11 cellular contexts compared by ENCODE assay signal in genomic region chr3:150759947-150760346, GRCh38. TPM values are rescaled to one million over a fixed set of nuclear protein-coding genes. Genes with fewer than 3 reads are reported as not detected.
DNase-seq lines count a peak whose midpoint lies in the region; ATAC-seq, FAIRE-seq and TF ChIP-seq lines count a peak whose summit lies in the region.
"Had no signal": no experiment of that assay in that cellular context is flagged by ENCODE, and none has a peak within 500 bp of the region (broad histone marks: within the 10 kb centered on the region; RNA-seq: fewer than 3 reads in every experiment).

No MANE protein-coding gene starts in this region.

- H3K27ac Mint-ChIP-seq in activated CD8-positive, alpha-beta memory T cell treated with anti-CD3 and anti-CD28 coated beads, Interleukin-2, amount 10 ng/mL, durations not matched to agents 7 days and 5 days: peak overlapping the region; percentile 98
- peak overlapping the region; percentile 99 for H3K27ac Mint-ChIP-seq in activated naive CD8-positive, alpha-beta T cell

- DNase-seq in activated CD8-positive, alpha-beta memory T cell treated with anti-CD3 and anti-CD28 coated beads, Interleukin-2, amount 10 ng/mL, durations not matched to agents 7 days and 5 days: no peak
- DNase-seq in activated CD8-positive, alpha-beta memory T cell treated with anti-CD3 and anti-CD28 coated beads for 24 hours: no peak
- DNase-seq in kidney (no peak), stomach (no peak), NCI-H2171 (lab: John Stamatoyannopoulos, UW) (no peak), DMS 273 (lab: John Stamatoyannopoulos, UW; ENCODE audit: unreplicated experiment) (no peak), kidney tubule cell (ENCODE audit: low spot score) (no peak)
- DNase-seq: stimulated activated CD4-positive, alpha-beta T cell treated with anti-CD3 and anti-CD28 coated beads, Interleukin-12 subunit alpha, Interleukin-12 subunit beta, amount 100 ng/mL, for 4 hours had no signal

- H3K4me1 Mint-ChIP-seq in activated CD8-positive, alpha-beta memory T cell treated with anti-CD3 and anti-CD28 coated beads, Interleukin-2, amount 10 ng/mL, durations not matched to agents 7 days and 5 days: peaks cover 45% of the 10 kb centered on the region
- peaks cover 56% of the 10 kb centered on the region for H3K4me1 Mint-ChIP-seq in activated naive CD8-positive, alpha-beta T cell (ENCODE audit: low read depth)

- intact Hi-C loops in kidney (cut with DNase I) (no loop called here), stomach (cut with DNase I; ENCODE audit: low total_unique reads) (no loop called here)

- no peaks in the 10 kb centered on the region for H3K9me3 Mint-ChIP-seq in activated CD8-positive, alpha-beta memory T cell treated with anti-CD3 and anti-CD28 coated beads, Interleukin-2, amount 10 ng/mL, durations not matched to agents 7 days and 5 days (ENCODE audit: low read depth)
- no peaks in the 10 kb centered on the region for H3K9me3 Mint-ChIP-seq in activated naive CD8-positive, alpha-beta T cell (ENCODE audit: low read depth)

- CTCF ChIA-PET in activated CD8-positive, alpha-beta memory T cell treated with anti-CD3 and anti-CD28 coated beads, Interleukin-2, amount 10 ng/mL, durations not matched to agents 7 days and 5 days (lab: Charles Lee): interaction anchor here (0.5 to 1.3 kb wide), 5 partner anchors 9 to 477 kb away, joined by 3 read pairs; no protein-coding TSS in a partner anchor

- no peak for TF ChIP-seq POLR2A in stomach (IDR thresholded peaks at IDR 0.05)

- TF ChIP-seq CTCF in kidney (IDR thresholded peaks at IDR 0.05; ENCODE audit: borderline replicate concordance, extremely low read depth, insufficient read depth) (no peak), stomach (IDR thresholded peaks at IDR 0.05) (no peak)

- H3K36me3 ChIP-seq in kidney (ENCODE audit: control insufficient read depth in 1 of 2, insufficient read depth in 2 of 2, low read length in 2 of 2): peaks cover 0 to 4% of the 10 kb centered on the region in 2 donors
- H3K36me3 ChIP-seq in stomach: peaks cover 0 to 5% (median 0%) of the 10 kb centered on the region in 4 donors

- FAIRE-seq in kidney (lab: Jason Lieb, UNC): no peak
- FAIRE-seq: HTR-8/SVneo had no signal

- peak overlapping the region; percentile 91 for H3K4me3 Mint-ChIP-seq in activated CD8-positive, alpha-beta memory T cell treated with anti-CD3 and anti-CD28 coated beads, Interleukin-2, amount 10 ng/mL, durations not matched to agents 7 days and 5 days
- H3K4me3 Mint-ChIP-seq in activated naive CD8-positive, alpha-beta T cell: peak overlapping the region; percentile 98

- TF ChIP-seq EP300 in stomach (IDR thresholded peaks at IDR 0.05): no peak

- peaks cover 45% of the 10 kb centered on the region for H3K36me3 Mint-ChIP-seq in activated CD8-positive, alpha-beta memory T cell treated with anti-CD3 and anti-CD28 coated beads, Interleukin-2, amount 10 ng/mL, durations not matched to agents 7 days and 5 days
- peaks cover 23% of the 10 kb centered on the region for H3K36me3 Mint-ChIP-seq in activated naive CD8-positive, alpha-beta T cell

- no peak for ATAC-seq in activated CD8-positive, alpha-beta memory T cell treated with anti-CD3 and anti-CD28 coated beads, Interleukin-2, amount 10 ng/mL, durations not matched to agents 7 days and 5 days

- no peaks in the 10 kb centered on the region for H3K27me3 ChIP-seq in stomach

- H3K27ac ChIP-seq in kidney (ENCODE audit: low read depth in 2 of 2, low read length in 2 of 2) (peak overlapping the region in 1 of 2 donors; percentile 4), stomach (peak overlapping the region; percentile 74 to 100 (median 98))
- H3K27ac ChIP-seq: C4-2B had no signal

- H3K4me1 ChIP-seq in kidney (ENCODE audit: control insufficient read depth in 1 of 2, insufficient read depth in 1 of 2, low read depth in 1 of 2, low read length in 2 of 2) (peaks cover 13 to 22% of the 10 kb centered on the region in 2 donors), stomach (peaks cover 39 to 77% (median 69%) of the 10 kb centered on the region in 4 donors)

- WGBS in stomach, 5 donors: 13 to 50% (median 32%) methylated on average over 2 of the region's 2 CpGs

- H3K9ac ChIP-seq in kidney (ENCODE audit: low read length in 2 of 2): peak overlapping the region; percentile 11 to 90

- H3K9me3 ChIP-seq in kidney (ENCODE audit: control insufficient read depth in 1 of 2, low read length in 2 of 2) (no peaks in the 10 kb centered on the region), stomach (no peaks in the 10 kb centered on the region)

- H3K27me3 Mint-ChIP-seq in activated CD8-positive, alpha-beta memory T cell treated with anti-CD3 and anti-CD28 coated beads, Interleukin-2, amount 10 ng/mL, durations not matched to agents 7 days and 5 days: no peaks in the 10 kb centered on the region
- no peaks in the 10 kb centered on the region for H3K27me3 Mint-ChIP-seq in activated naive CD8-positive, alpha-beta T cell

- H3K4me3 ChIP-seq in kidney (ENCODE audit: low read length in 2 of 2) (peak overlapping the region; percentile 91 to 93), stomach (peak overlapping the region; percentile 67 to 90 (median 74))

RNA-seq across cellular contexts. Expression of gene SIAH2, which starts 3.0 kb away (rescaled TPM):
- total RNA-seq in activated CD8-positive, alpha-beta memory T cell treated with anti-CD3 and anti-CD28 coated beads, Interleukin-2, amount 10 ng/mL, durations not matched to agents 7 days and 5 days: 10 to 100 TPM; 34.7 to 54.2 TPM
- total RNA-seq in kidney: 24.6 TPM
- polyA plus RNA-seq in kidney (ENCODE audit: insufficient read depth, low read depth, low replicate concordance): 16.9 TPM
- 10 to 100 TPM; 13.8 to 36.6 (median 26.6) TPM for total RNA-seq in stomach
- 10 to 100 TPM; 14.9 to 18.6 (median 17.2) TPM for polyA plus RNA-seq in stomach

RNA-seq across cellular contexts. Expression of gene ERICH6, which starts 56.2 kb away (rescaled TPM):
- not detected for total RNA-seq in activated CD8-positive, alpha-beta memory T cell treated with anti-CD3 and anti-CD28 coated beads, Interleukin-2, amount 10 ng/mL, durations not matched to agents 7 days and 5 days
- total RNA-seq in kidney (0.19 TPM), stomach (under 1 TPM in 1 of 5 donors, not detected in 4; 0.37 TPM)
- polyA plus RNA-seq in kidney (ENCODE audit: insufficient read depth, low read depth, low replicate concordance) (not detected), stomach (not detected)
